Comparison of ENCODE assay signal across 21 cellular contexts in the genomic region with DNA sequence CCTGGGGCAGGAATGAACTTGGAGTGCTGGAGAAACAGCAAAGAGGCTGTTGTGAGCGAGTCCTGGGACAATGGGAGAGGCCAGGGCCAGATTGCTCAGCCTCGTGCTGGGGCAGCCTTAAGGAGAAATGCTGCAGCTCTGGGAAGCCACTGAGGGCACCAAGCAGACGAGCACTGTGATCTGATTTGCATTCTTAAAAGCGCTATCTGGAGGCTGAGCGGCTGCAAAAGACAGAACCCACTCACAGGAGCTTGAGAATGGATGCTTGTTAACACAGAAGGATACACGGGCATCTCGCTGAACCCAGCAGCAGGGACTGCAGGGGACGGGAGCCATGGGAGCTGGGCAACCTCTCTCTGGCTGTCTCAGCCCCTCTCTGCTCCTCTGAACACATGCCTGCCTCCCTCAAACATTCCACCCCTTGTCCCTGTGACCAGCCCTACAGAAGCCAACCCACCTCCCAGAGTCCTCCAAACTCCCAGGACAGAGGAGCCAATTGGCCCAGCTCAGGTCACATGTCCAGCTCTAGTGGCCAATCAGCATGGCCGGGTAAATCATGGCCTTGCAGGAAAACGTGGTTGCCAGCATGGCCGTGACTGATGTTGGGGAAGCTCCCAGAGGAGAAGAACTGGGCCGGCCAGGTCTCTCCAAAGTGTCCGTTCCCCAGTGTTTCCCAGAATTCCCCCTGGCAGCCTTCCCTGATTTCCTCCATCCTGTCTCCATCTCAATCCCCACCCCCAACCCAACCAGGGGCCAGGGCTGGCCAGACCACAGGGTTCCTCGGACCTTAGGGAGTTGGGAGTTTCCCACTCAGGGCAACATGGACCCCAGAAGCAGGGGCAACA.
DNase-seq lines count a peak whose midpoint lies in the region; ATAC-seq and TF ChIP-seq lines count a peak whose summit lies in the region.
"Had no signal": no experiment of that assay in that cellular context is flagged by ENCODE, and none has a peak within 500 bp of the region (broad histone marks: within the 10 kb centered on the region; RNA-seq: fewer than 3 reads in every experiment).

No MANE protein-coding gene starts in this region.

- ATAC-seq in left ventricle myocardium superior, result no peak

- no peaks in the 10 kb centered on the region for H3K79me2 ChIP-seq in KMS-11 (ENCODE audit: insufficient read depth, low read depth)

- no peak overlapping the region for H3K27ac ChIP-seq in KMS-11
- H3K27ac ChIP-seq: Peyer's patch, SJSA1 had no signal

- no peak overlapping the region for H3K9ac ChIP-seq in KMS-11
- H3K9ac ChIP-seq: BLaER1 treated with 17β-estradiol and CSF1 and Interleukin-3, amounts not matched to agents 10 nM and 100 nM had no signal

- H3K27me3 ChIP-seq in KMS-11 (ENCODE audit: insufficient read depth, low read depth), result no peaks in the 10 kb centered on the region
- no peaks in the 10 kb centered on the region for H3K27me3 ChIP-seq in BE2C
- H3K27me3 ChIP-seq: BLaER1 treated with 17β-estradiol and CSF1 and Interleukin-3, amounts not matched to agents 10 nM and 100 nM; Peyer's patch; SJSA1 had no signal

- DNase-seq in ELF-1 (ENCODE audit: low read depth, low spot score) (peak; percentile 16), foreskin melanocyte (peak; percentile 29), occipital lobe (lab: John Stamatoyannopoulos, UW) (peak; percentile 7), retina (no peak), BE2C (no peak), superior temporal gyrus (ENCODE audit: extremely low spot score) (no peak), left ventricle myocardium superior (no peak)
- DNase-seq: CD4-positive, alpha-beta memory T cell; DMS 273 treated with DMSO at 0.1 percent for 48 hours; DND-41; KG1; MV-4-11; NCI-H1105 treated with DMSO at 0.1 percent for 48 hours; NCI-H2029 treated with DMSO at 0.1 percent for 48 hours; NCI-H345; NCI-H774; Peyer's patch had no signal

- no peaks in the 10 kb centered on the region for H3K9me3 ChIP-seq in BE2C
- H3K9me3 ChIP-seq: BLaER1 treated with 17β-estradiol and CSF1 and Interleukin-3, amounts not matched to agents 10 nM and 100 nM; Caco-2; Peyer's patch; SJSA1 had no signal

- intact Hi-C loops in left ventricle myocardium superior (cut with micrococcal nuclease), result no loop called here

- H3K4me1 ChIP-seq in KMS-11 (ENCODE audit: low read depth, poor library complexity, severe bottlenecking) (no peaks in the 10 kb centered on the region), BE2C (no peaks in the 10 kb centered on the region)
- H3K4me1 ChIP-seq: Caco-2, Peyer's patch, SJSA1 had no signal

- no peaks in the 10 kb centered on the region for H4K20me1 ChIP-seq in KMS-11 (ENCODE audit: insufficient read depth)
- H4K20me1 ChIP-seq: BLaER1 treated with 17β-estradiol and CSF1 and Interleukin-3, amounts not matched to agents 10 nM and 100 nM had no signal

- no peak for TF ChIP-seq CTCF in KMS-11 (conservative IDR thresholded peaks at IDR 0.05; ENCODE audit: low read depth, low read length)
- no peak for TF ChIP-seq CTCF in BE2C (IDR thresholded peaks at IDR 0.05; ENCODE audit: low read depth, low read length)

- no peak overlapping the region for H3K4me3 ChIP-seq in KMS-11 (IDR thresholded peaks at IDR 0.05; ENCODE audit: insufficient read depth, low read depth, low read length)
- H3K4me3 ChIP-seq in BE2C (ENCODE audit: low read depth, low read length), result no peak overlapping the region
- H3K4me3 ChIP-seq: BLaER1 treated with 17β-estradiol and CSF1 and Interleukin-3, amounts not matched to agents 10 nM and 100 nM; Peyer's patch; SJSA1 had no signal

- no peaks in the 10 kb centered on the region for H3K36me3 ChIP-seq in KMS-11 (ENCODE audit: insufficient read depth)
- H3K36me3 ChIP-seq in BE2C, result no peaks in the 10 kb centered on the region
- H3K36me3 ChIP-seq: BLaER1 treated with 17β-estradiol and CSF1 and Interleukin-3, amounts not matched to agents 10 nM and 100 nM; Peyer's patch; SJSA1 had no signal

- H3K4me2 ChIP-seq in KMS-11, result no peak overlapping the region
- H3K4me2 ChIP-seq: BLaER1 treated with 17β-estradiol and CSF1 and Interleukin-3, amounts not matched to agents 10 nM and 100 nM had no signal

- H2AFZ ChIP-seq in KMS-11 (ENCODE audit: low read depth), result peak overlapping the region; percentile 17; the same call in 1 of the 2 replicates

Comparison
In these comparisons a context has a peak if more than half of its experiments do, and no peak if none do; other contexts are left out.
1. DNase-seq: peak in ELF-1 (single experiment), foreskin melanocyte (single experiment) and occipital lobe (single experiment); none in retina (single experiment), BE2C (single experiment), superior temporal gyrus (single experiment) and left ventricle myocardium superior (single experiment).